ENCODE assay signal across 19 cellular contexts in genomic region chr14:33363687-33364086, GRCh38.
"Had no signal": no experiment of that assay in that cellular context is flagged by ENCODE, and none has a peak within 500 bp of the region (broad histone marks: within the 10 kb centered on the region; RNA-seq: fewer than 3 reads in every experiment).

No MANE protein-coding gene starts in this region.

- DNase-seq: activated CD4-positive, alpha-beta T cell treated with anti-CD3 and anti-CD28 coated beads, Interleukin-2, amount 50 U/mL, for 1 hour; activated gamma-delta T cell treated with Interleukin-2 at 50 U/mL for 16 hours; activated T-cell treated with anti-CD3 and anti-CD28 coated beads, Interleukin-2, amount 50 U/mL, for 1 hour; adrenal gland; body of pancreas; dorsolateral prefrontal cortex; effector memory CD8-positive, alpha-beta T cell; foreskin fibroblast; kidney glomerular epithelial cell; left ventricle myocardium superior; mammary epithelial cell; midbrain; natural killer cell; ovary; stimulated activated CD4-positive, alpha-beta T cell treated with anti-CD3 and anti-CD28 coated beads, Interleukin-4, amount 100 ng/mL, for 24 hours; stimulated activated naive CD8-positive, alpha-beta T cell treated with anti-CD3 and anti-CD28 coated beads, Interleukin-15, Interleukin-2, amounts not matched to agents 100 U/mL and 50 U/mL, for 24 hours; upper lobe of right lung had no signal

- H3K36me3 ChIP-seq: adrenal gland, ovary, prostate gland, upper lobe of right lung had no signal

- H3K4me1 ChIP-seq: adrenal gland, body of pancreas, prostate gland, upper lobe of right lung had no signal

- H3K4me3 ChIP-seq: adrenal gland, body of pancreas, dorsolateral prefrontal cortex, ovary, prostate gland, upper lobe of right lung had no signal

- H3K27me3 ChIP-seq: adrenal gland, body of pancreas, dorsolateral prefrontal cortex, ovary, upper lobe of right lung had no signal

- H3K9me3 ChIP-seq: adrenal gland, body of pancreas, ovary, prostate gland, upper lobe of right lung had no signal

- H3K27ac ChIP-seq: adrenal gland, body of pancreas, ovary, prostate gland, upper lobe of right lung, VCaP had no signal
